ENCODE assay signal across 8 cellular contexts in the genomic region with DNA sequence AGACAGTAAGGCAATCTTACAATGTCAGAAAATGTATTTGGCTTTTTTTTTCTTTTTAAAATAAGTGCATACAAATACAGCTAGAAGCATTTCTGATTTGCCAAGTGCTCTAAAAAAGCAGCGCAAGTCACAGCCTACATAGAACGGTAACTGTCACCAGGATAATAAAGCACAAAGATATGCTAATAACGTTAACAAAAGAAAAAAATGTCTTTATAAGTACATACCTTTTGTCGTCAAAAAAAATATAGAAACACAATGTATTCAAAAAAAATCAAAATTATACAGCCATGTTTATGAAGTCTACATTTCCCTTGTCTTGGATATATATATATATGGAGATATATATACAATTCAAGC. TPM values are rescaled to one million over a fixed set of nuclear protein-coding genes. Genes with fewer than 3 reads are reported as not detected.
DNase-seq lines count a peak whose midpoint lies in the region; ATAC-seq and TF ChIP-seq lines count a peak whose summit lies in the region.

No MANE protein-coding gene starts in this region.

- H3K4me3 Mint-ChIP-seq in progenitor cell of endocrine pancreas (ENCODE audit: low read depth), result peak overlapping the region; percentile 94

- peaks cover 44% of the 10 kb centered on the region for H3K36me3 Mint-ChIP-seq in progenitor cell of endocrine pancreas (ENCODE audit: insufficient read depth)

- H3K27ac Mint-ChIP-seq in progenitor cell of endocrine pancreas, result peak overlapping the region; percentile 94

- ATAC-seq in HG02623 (IDR thresholded peaks at IDR 0.05; ENCODE audit: unreplicated experiment) (no peak), HG03565 (IDR thresholded peaks at IDR 0.05; ENCODE audit: unreplicated experiment) (no peak)

- peak overlapping the region; percentile 87 for H3K4me3 ChIP-seq in GM12864 (ENCODE audit: low read depth, low read length)
- H3K4me3 ChIP-seq in epithelial cell of proximal tubule (ENCODE audit: low read depth, low read length), result peak overlapping the region; percentile 80

- no peaks in the 10 kb centered on the region for H3K9me3 Mint-ChIP-seq in progenitor cell of endocrine pancreas (ENCODE audit: low read depth)

- TF ChIP-seq CTCF in GM12864 (IDR thresholded peaks at IDR 0.05; ENCODE audit: low read depth, low read length, missing control alignments), result no peak
- no peak for TF ChIP-seq CTCF in epithelial cell of proximal tubule (conservative IDR thresholded peaks at IDR 0.05; ENCODE audit: low read depth, low read length)
- no peak for TF ChIP-seq CTCF in progenitor cell of endocrine pancreas (IDR thresholded peaks at IDR 0.05; ENCODE audit: unreplicated experiment)

- no peak for DNase-seq in GM12864 (ENCODE audit: low read depth)
- DNase-seq in RKO (ENCODE audit: low spot score), result peak; percentile 44
- DNase-seq in epithelial cell of proximal tubule (ENCODE audit: low read depth), result no peak
- no peak for DNase-seq in progenitor cell of endocrine pancreas (ENCODE audit: low spot score, unreplicated experiment)
- no peak for DNase-seq in NCI-H1930 (lab: John Stamatoyannopoulos, UW)
- DNase-seq in HT-29 (ENCODE audit: low spot score), result no peak

- H3K27me3 Mint-ChIP-seq in progenitor cell of endocrine pancreas, result no peaks in the 10 kb centered on the region

- H3K4me1 Mint-ChIP-seq in progenitor cell of endocrine pancreas (ENCODE audit: low read depth), result peaks cover 45% of the 10 kb centered on the region

RNA-seq across cellular contexts. Expression of a gene that starts 3.3 kb away (rescaled TPM):
- 45.6 and 70.5 TPM in 2 replicates for total RNA-seq in epithelial cell of proximal tubule
- 193 and 214 TPM in 2 replicates for total RNA-seq in progenitor cell of endocrine pancreas
- total RNA-seq in HT-29 (2014; rRNA removed; shearing (Covaris generic)), result 203 and 235 TPM in 2 replicates
